ENCODE assay signal across 1 cellular context in genomic region chr13:24226762-24227161, GRCh38.
TF ChIP-seq lines count a peak whose summit lies in the region.

No MANE protein-coding gene starts in this region.

TF ChIP-seq in WTC11, 78 proteins besides CTCF, POLR2A, EP300 and RAD21 (continued from another document):
- no peak for TF ChIP-seq ZSCAN18 (CRISPR knock-in tag; IDR thresholded peaks at IDR 0.05)
